In the genomic region with DNA sequence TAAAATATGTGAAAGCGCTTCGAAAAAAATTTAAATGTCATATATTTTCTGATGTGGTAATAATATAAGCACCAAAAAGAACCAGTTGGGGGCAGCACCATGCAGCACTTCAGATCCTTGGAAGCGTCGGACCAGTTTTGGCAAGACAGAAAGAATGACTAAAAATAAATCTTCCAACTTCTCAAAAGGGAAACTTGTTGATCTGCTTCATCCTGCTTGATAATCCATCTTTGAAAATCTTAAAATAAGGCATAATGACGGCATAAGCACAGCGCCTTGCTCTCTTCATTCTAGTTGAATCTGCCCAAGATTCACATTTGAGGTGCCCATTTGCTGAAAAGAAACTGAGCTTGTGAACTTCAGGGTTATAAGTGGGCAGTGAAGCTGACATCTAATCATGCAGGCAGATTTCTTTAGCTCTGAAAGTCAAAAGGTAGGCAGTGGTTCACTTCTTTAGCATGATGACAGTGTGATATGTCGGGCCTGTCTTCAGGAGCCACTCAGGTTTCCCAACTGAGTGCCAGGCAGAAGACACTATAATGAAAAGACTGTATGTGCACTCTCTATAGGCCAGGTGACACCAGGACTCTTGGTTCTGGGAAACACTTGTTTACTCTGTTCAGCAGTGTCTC, we compare ENCODE assay signal across 8 cellular contexts. TPM values are rescaled to one million over a fixed set of nuclear protein-coding genes. Genes with fewer than 3 reads are reported as not detected.
DNase-seq lines count a peak whose midpoint lies in the region; ATAC-seq and TF ChIP-seq lines count a peak whose summit lies in the region.

No MANE protein-coding gene starts in this region.

- CTCF ChIA-PET in WTC11 (lab: Charles Lee), result interaction anchor here (0.5 to 6.5 kb wide), 26 partner anchors 12 to 346 kb away, joined by 3 to 170 read pairs (median 4); partner anchors contain the start of genes CCDC163, MMACHC, MUTYH and TESK2

- H3K4me3 Mint-ChIP-seq in WTC11 (peak overlapping the region; percentile 55), memory B cell (no peak overlapping the region)
- peak overlapping the region; percentile 31 to 54 for H3K4me3 Mint-ChIP-seq in stimulated activated naive B cell treated with anti-CD40 and anti-IgM and Interleukin-4, amounts not matched to agents 10 μg/mL and 1 μg/mL and 100 μg/mL, for 72 hours

- peak overlapping the region; percentile 95 for H3K27ac Mint-ChIP-seq in WTC11
- H3K27ac Mint-ChIP-seq in memory B cell, result peak overlapping the region; percentile 70
- peak overlapping the region; percentile 59 for H3K27ac Mint-ChIP-seq in stimulated activated naive B cell treated with anti-CD40 and anti-IgM and Interleukin-4, amounts not matched to agents 10 μg/mL and 1 μg/mL and 100 μg/mL, for 72 hours

- ATAC-seq in WTC11 (peak; percentile 50), memory B cell (ENCODE audit: low read depth) (peak; percentile 80)
- peak; percentile 72 to 75 for ATAC-seq in stimulated activated naive B cell treated with anti-CD40 and anti-IgM and Interleukin-4, amounts not matched to agents 10 μg/mL and 1 μg/mL and 100 μg/mL, for 72 hours (replicated peaks)

- POLR2A ChIA-PET in WTC11 (lab: Charles Lee), result interaction anchor here (0.7 to 1.6 kb wide), 4 partner anchors 13 to 148 kb away, joined by 3 to 7 read pairs (median 4); partner anchors contain the start of gene TESK2

- intact Hi-C loops in posterior vena cava (cut with DNase I), result loop anchor here (2.0 to 5.0 kb wide), 3 partner anchors 131 to 207 kb away; partner anchors contain the start of gene TESK2 (in 2 of the 2)

- H3K27me3 Mint-ChIP-seq in WTC11 (ENCODE audit: low read depth) (no peaks in the 10 kb centered on the region), memory B cell (no peaks in the 10 kb centered on the region)
- no peaks in the 10 kb centered on the region for H3K27me3 Mint-ChIP-seq in stimulated activated naive B cell treated with anti-CD40 and anti-IgM and Interleukin-4, amounts not matched to agents 10 μg/mL and 1 μg/mL and 100 μg/mL, for 72 hours

- DNase-seq in NCI-H82 (lab: John Stamatoyannopoulos, UW) (peak; percentile 59), NCI-H82 treated with DMSO at 0.1 percent for 48 hours (lab: John Stamatoyannopoulos, UW; ENCODE audit: unreplicated experiment) (no peak), NCI-H2029 (lab: John Stamatoyannopoulos, UW) (peak; percentile 76), WTC11 (ENCODE audit: low spot score) (peak; percentile 32), memory B cell (ENCODE audit: low spot score in 2 of 2) (peak; percentile 50), posterior vena cava (ENCODE audit: low spot score) (no peak)
- DNase-seq in effector CD4-positive, alpha-beta T cell, result peak; percentile 38
- DNase-seq in stimulated activated naive B cell treated with anti-CD40 and anti-IgM and Interleukin-4, amounts not matched to agents 10 μg/mL and 1 μg/mL and 100 μg/mL, for 72 hours, result peak; percentile 23

- peaks cover 30% of the 10 kb centered on the region for H3K4me1 Mint-ChIP-seq in WTC11
- peaks cover 20% of the 10 kb centered on the region for H3K4me1 Mint-ChIP-seq in memory B cell
- H3K4me1 Mint-ChIP-seq in stimulated activated naive B cell treated with anti-CD40 and anti-IgM and Interleukin-4, amounts not matched to agents 10 μg/mL and 1 μg/mL and 100 μg/mL, for 72 hours, result peaks cover 7 to 17% of the 10 kb centered on the region in 2 donors

- TF ChIP-seq CTCF in WTC11 (IDR thresholded peaks at IDR 0.05), result peak; percentile 20; the same call in 1 of the 2 replicates

- H3K9me3 Mint-ChIP-seq in WTC11 (no peaks in the 10 kb centered on the region), memory B cell (no peaks in the 10 kb centered on the region)
- no peaks in the 10 kb centered on the region for H3K9me3 Mint-ChIP-seq in stimulated activated naive B cell treated with anti-CD40 and anti-IgM and Interleukin-4, amounts not matched to agents 10 μg/mL and 1 μg/mL and 100 μg/mL, for 72 hours

- no peaks in the 10 kb centered on the region for H3K36me3 Mint-ChIP-seq in WTC11
- H3K36me3 Mint-ChIP-seq in memory B cell, result peaks cover 5% of the 10 kb centered on the region
- no peaks in the 10 kb centered on the region for H3K36me3 Mint-ChIP-seq in stimulated activated naive B cell treated with anti-CD40 and anti-IgM and Interleukin-4, amounts not matched to agents 10 μg/mL and 1 μg/mL and 100 μg/mL, for 72 hours

TF ChIP-seq in WTC11, 78 proteins besides CTCF, POLR2A, EP300 and RAD21 (continues in another document):
- TF ChIP-seq ELF4 (CRISPR knock-in tag; IDR thresholded peaks at IDR 0.05; ENCODE audit: low read depth) (no peak), ATF2 (CRISPR knock-in tag; IDR thresholded peaks at IDR 0.05; ENCODE audit: borderline replicate concordance, low read depth) (no peak), USF1 (CRISPR knock-in tag; IDR thresholded peaks at IDR 0.05) (no peak), TCF7 (CRISPR knock-in tag; IDR thresholded peaks at IDR 0.05; ENCODE audit: low read depth) (no peak), ZNF263 (CRISPR knock-in tag; IDR thresholded peaks at IDR 0.05; ENCODE audit: low read depth) (no peak), SMAD3 (CRISPR knock-in tag; IDR thresholded peaks at IDR 0.05; ENCODE audit: borderline replicate concordance) (no peak), GABPB1 (CRISPR knock-in tag; IDR thresholded peaks at IDR 0.05) (no peak), EMX1 (CRISPR knock-in tag; IDR thresholded peaks at IDR 0.05) (no peak), NFATC4 (CRISPR knock-in tag; IDR thresholded peaks at IDR 0.05) (no peak)
- TF ChIP-seq, protein P1, sequence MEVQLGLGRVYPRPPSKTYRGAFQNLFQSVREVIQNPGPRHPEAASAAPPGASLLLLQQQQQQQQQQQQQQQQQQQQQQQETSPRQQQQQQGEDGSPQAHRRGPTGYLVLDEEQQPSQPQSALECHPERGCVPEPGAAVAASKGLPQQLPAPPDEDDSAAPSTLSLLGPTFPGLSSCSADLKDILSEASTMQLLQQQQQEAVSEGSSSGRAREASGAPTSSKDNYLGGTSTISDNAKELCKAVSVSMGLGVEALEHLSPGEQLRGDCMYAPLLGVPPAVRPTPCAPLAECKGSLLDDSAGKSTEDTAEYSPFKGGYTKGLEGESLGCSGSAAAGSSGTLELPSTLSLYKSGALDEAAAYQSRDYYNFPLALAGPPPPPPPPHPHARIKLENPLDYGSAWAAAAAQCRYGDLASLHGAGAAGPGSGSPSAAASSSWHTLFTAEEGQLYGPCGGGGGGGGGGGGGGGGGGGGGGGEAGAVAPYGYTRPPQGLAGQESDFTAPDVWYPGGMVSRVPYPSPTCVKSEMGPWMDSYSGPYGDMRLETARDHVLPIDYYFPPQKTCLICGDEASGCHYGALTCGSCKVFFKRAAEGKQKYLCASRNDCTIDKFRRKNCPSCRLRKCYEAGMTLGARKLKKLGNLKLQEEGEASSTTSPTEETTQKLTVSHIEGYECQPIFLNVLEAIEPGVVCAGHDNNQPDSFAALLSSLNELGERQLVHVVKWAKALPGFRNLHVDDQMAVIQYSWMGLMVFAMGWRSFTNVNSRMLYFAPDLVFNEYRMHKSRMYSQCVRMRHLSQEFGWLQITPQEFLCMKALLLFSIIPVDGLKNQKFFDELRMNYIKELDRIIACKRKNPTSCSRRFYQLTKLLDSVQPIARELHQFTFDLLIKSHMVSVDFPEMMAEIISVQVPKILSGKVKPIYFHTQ (CRISPR knock-in tag; IDR thresholded peaks at IDR 0.05), result no peak
- TF ChIP-seq, protein P2, sequence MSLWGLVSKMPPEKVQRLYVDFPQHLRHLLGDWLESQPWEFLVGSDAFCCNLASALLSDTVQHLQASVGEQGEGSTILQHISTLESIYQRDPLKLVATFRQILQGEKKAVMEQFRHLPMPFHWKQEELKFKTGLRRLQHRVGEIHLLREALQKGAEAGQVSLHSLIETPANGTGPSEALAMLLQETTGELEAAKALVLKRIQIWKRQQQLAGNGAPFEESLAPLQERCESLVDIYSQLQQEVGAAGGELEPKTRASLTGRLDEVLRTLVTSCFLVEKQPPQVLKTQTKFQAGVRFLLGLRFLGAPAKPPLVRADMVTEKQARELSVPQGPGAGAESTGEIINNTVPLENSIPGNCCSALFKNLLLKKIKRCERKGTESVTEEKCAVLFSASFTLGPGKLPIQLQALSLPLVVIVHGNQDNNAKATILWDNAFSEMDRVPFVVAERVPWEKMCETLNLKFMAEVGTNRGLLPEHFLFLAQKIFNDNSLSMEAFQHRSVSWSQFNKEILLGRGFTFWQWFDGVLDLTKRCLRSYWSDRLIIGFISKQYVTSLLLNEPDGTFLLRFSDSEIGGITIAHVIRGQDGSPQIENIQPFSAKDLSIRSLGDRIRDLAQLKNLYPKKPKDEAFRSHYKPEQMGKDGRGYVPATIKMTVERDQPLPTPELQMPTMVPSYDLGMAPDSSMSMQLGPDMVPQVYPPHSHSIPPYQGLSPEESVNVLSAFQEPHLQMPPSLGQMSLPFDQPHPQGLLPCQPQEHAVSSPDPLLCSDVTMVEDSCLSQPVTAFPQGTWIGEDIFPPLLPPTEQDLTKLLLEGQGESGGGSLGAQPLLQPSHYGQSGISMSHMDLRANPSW (CRISPR knock-in tag; conservative IDR thresholded peaks at IDR 0.05; ENCODE audit: low read depth), result no peak

RNA-seq across cellular contexts. Expression of gene MUTYH, which starts 19.8 kb away (rescaled TPM):
- total RNA-seq in WTC11 (2021) (58.3 to 67.2 TPM (median 65.7 TPM) in 3 replicates), posterior vena cava (10 to 100 TPM; 15.1 to 15.7 TPM)

RNA-seq across cellular contexts. Expression of gene TOE1, which starts 20.0 kb away (rescaled TPM):
- total RNA-seq in WTC11 (2021) (7.4 to 10.9 TPM (median 10.0 TPM) in 3 replicates), posterior vena cava (1 to 10 TPM; 5.8 to 7.0 TPM)

RNA-seq across cellular contexts. Expression of gene HPDL, which starts 33.3 kb away (rescaled TPM):
- 24.9 to 44.0 TPM (median 27.8 TPM) in 3 replicates for total RNA-seq in WTC11 (2021)
- under 1 TPM; 0.38 to 0.83 TPM for total RNA-seq in posterior vena cava

Comparison
In these comparisons a context has a peak if more than half of its experiments do, and no peak if none do; other contexts are left out.
1. DNase-seq: peak in NCI-H82 (single experiment), NCI-H2029 (single experiment), WTC11 (single experiment), effector CD4-positive, alpha-beta T cell (single experiment), memory B cell (2 of 2) and stimulated activated naive B cell treated with anti-CD40 and anti-IgM and Interleukin-4, amounts not matched to agents 10 μg/mL and 1 μg/mL and 100 μg/mL, for 72 hours (single experiment); none in NCI-H82 treated with DMSO at 0.1 percent for 48 hours (single experiment) and posterior vena cava (single experiment).
2. RNA of gene HPDL, which starts 33.3 kb away (total RNA-seq): 24.9 to 44.0 TPM in WTC11; 0.38 to 0.83 TPM in posterior vena cava; every median in the first group is over 10 times any median in the second.
3. Peak in every context shown above with its lines, with median percentiles within 50 percentile points of each other: ATAC-seq and H3K27ac Mint-ChIP-seq.